21 cellular contexts compared by ENCODE assay signal in the genomic region with DNA sequence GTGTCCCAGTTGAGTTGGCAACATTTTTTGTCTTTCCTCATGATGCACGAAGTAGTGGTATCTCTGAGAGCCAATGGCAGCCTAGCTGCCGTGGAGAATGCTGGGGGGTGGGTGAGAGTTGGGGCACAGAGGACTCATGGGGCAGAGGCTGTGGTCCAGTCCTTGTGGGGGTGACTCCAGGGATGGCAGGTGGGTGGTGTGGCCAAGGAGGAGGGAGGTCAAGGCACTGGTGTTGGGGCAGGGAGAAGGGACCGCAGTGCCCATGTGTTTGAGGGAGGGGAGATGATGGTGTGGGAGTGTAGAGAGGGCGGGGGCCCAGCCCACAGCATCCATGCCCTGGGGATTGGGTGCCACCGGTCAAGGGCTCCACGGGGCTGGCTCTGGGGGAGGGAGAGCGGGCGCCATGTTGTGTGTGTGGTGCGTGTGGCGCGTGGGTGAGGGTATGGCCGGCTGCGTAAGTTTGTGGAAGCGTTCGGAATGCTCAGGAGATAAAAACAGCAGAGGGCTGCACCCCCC.
DNase-seq lines count a peak whose midpoint lies in the region; ATAC-seq and TF ChIP-seq lines count a peak whose summit lies in the region.
"Had no signal": no experiment of that assay in that cellular context is flagged by ENCODE, and none has a peak within 500 bp of the region (broad histone marks: within the 10 kb centered on the region; RNA-seq: fewer than 3 reads in every experiment).

No MANE protein-coding gene starts in this region.

- H3K4me3 ChIP-seq in left ventricle myocardium inferior (no peak overlapping the region), HEK293 (ENCODE audit: low read depth, low read length) (no peak overlapping the region), right cardiac atrium (ENCODE audit: low read length) (no peak overlapping the region), upper lobe of right lung (no peak overlapping the region), esophagus squamous epithelium (no peak overlapping the region)
- H3K4me3 ChIP-seq: GM12878, SJCRH30 had no signal

- intact Hi-C loops in Right ventricle myocardium superior (cut with DNase I), result no loop called here
- intact Hi-C loops in left ventricle myocardium inferior (cut with micrococcal nuclease), result no loop called here
- intact Hi-C loops in right cardiac atrium (cut with DNase I), result no loop called here
- intact Hi-C loops in upper lobe of right lung (cut with DNase I), result no loop called here
- intact Hi-C loops in esophagus squamous epithelium (cut with DNase I), result no loop called here

- H3K27ac ChIP-seq in left ventricle myocardium inferior (replicated peaks) (no peak overlapping the region), HEK293 (ENCODE audit: extremely low read depth, low read depth, low read length) (no peak overlapping the region), right cardiac atrium (ENCODE audit: low read length) (no peak overlapping the region), upper lobe of right lung (no peak overlapping the region), esophagus squamous epithelium (no peak overlapping the region)
- H3K27ac ChIP-seq: SJCRH30 had no signal

- H3K9me3 ChIP-seq in left ventricle myocardium inferior (replicated peaks) (peaks cover under 1% of the 10 kb centered on the region), HEK293 (ENCODE audit: control insufficient read depth, insufficient read depth, low read depth, low read length) (no peaks in the 10 kb centered on the region), right cardiac atrium (ENCODE audit: control insufficient read depth, low read length) (no peaks in the 10 kb centered on the region), upper lobe of right lung (no peaks in the 10 kb centered on the region), esophagus squamous epithelium (no peaks in the 10 kb centered on the region)
- H3K9me3 ChIP-seq: BE2C, SJCRH30 had no signal

- ATAC-seq in Right ventricle myocardium superior (ENCODE audit: poor library complexity), result no peak
- ATAC-seq in right cardiac atrium, result no peak
- no peak for ATAC-seq in upper lobe of right lung
- ATAC-seq: CD8-positive, alpha-beta T cell; GM12878 had no signal

- TF ChIP-seq POLR2A in esophagus squamous epithelium (IDR thresholded peaks at IDR 0.05), result no peak

- peak; percentile 22 for DNase-seq in Right ventricle myocardium superior
- no peak for DNase-seq in left ventricle myocardium inferior
- DNase-seq in right cardiac atrium, result peak in 2 of 3 donors; percentile 1 to 38
- peak; percentile 29 for DNase-seq in upper lobe of right lung
- DNase-seq in NCI-H146 treated with DMSO at 0.1 percent for 48 hours (lab: John Stamatoyannopoulos, UW; ENCODE audit: unreplicated experiment), result no peak
- no peak for DNase-seq in iPS-NIHi7 (ENCODE audit: extremely low spot score)
- no peak for DNase-seq in esophagus squamous epithelium (lab: John Stamatoyannopoulos, UW)
- DNase-seq: BE2C; CD8-positive, alpha-beta T cell; DMS53; EL; HFFc6; KG1; NCI-H1105 treated with DMSO at 0.1 percent for 48 hours; NCI-H187; NCI-H2107; NCI-H510A treated with DMSO at 0.1 percent for 48 hours; NCI-H82; SJCRH30 had no signal

- H3K4me1 ChIP-seq in left ventricle myocardium inferior (no peaks in the 10 kb centered on the region), HEK293 (ENCODE audit: control insufficient read depth, insufficient read depth, low read length) (no peaks in the 10 kb centered on the region), right cardiac atrium (ENCODE audit: control insufficient read depth, insufficient read depth, low read length) (no peaks in the 10 kb centered on the region), upper lobe of right lung (no peaks in the 10 kb centered on the region), esophagus squamous epithelium (no peaks in the 10 kb centered on the region)
- H3K4me1 ChIP-seq: BE2C, SJCRH30 had no signal

- POLR2A ChIA-PET in HEK293 (lab: Yijun Ruan, JAX), result no interaction called here

- no peak for TF ChIP-seq CTCF in left ventricle myocardium inferior (IDR thresholded peaks at IDR 0.05; ENCODE audit: borderline replicate concordance)
- no peak for TF ChIP-seq CTCF in HEK293 (tag by site-specific recombination; IDR thresholded peaks at IDR 0.05)
- no peak for TF ChIP-seq CTCF in upper lobe of right lung (IDR thresholded peaks at IDR 0.05)
- no peak for TF ChIP-seq CTCF in esophagus squamous epithelium (IDR thresholded peaks at IDR 0.05)

- H3K27me3 ChIP-seq in left ventricle myocardium inferior (ENCODE audit: low read depth), result peaks cover 3% of the 10 kb centered on the region
- H3K27me3 ChIP-seq in right cardiac atrium (ENCODE audit: control insufficient read depth, insufficient read depth), result no peaks in the 10 kb centered on the region
- no peaks in the 10 kb centered on the region for H3K27me3 ChIP-seq in upper lobe of right lung
- H3K27me3 ChIP-seq in esophagus squamous epithelium, result peaks cover 0 to 18% (median 0%) of the 10 kb centered on the region in 4 donors

- WGBS in right cardiac atrium, result 91% methylated on average over 15 of the region's 15 CpGs
- WGBS in esophagus squamous epithelium, 2 donors, result 93 to 95% methylated on average over 12 of the region's 15 CpGs

- CTCF ChIA-PET in HEK293 (lab: Yijun Ruan, JAX), result interaction anchor here (0.6 to 0.9 kb wide), 2 partner anchors 25 to 382 kb away, joined by 5 read pairs; no protein-coding TSS in a partner anchor

- H3K36me3 ChIP-seq in left ventricle myocardium inferior (no peaks in the 10 kb centered on the region), HEK293 (ENCODE audit: control insufficient read depth in 2 of 2, insufficient read depth in 1 of 2, low read length in 2 of 2) (peaks cover 0 to 3% of the 10 kb centered on the region in 2 experiments; a peak in 1 of 3 replicates), upper lobe of right lung (no peaks in the 10 kb centered on the region), esophagus squamous epithelium (peaks cover 0 to 8% (median 0%) of the 10 kb centered on the region in 3 donors)
- H3K36me3 ChIP-seq: BE2C, SJCRH30 had no signal

TF ChIP-seq in HEK293, 187 proteins besides CTCF, POLR2A, EP300 and RAD21:
- TF ChIP-seq ZFHX2 (tag by site-specific recombination; conservative IDR thresholded peaks at IDR 0.05) (peak; percentile 11; the same call in 1 of the 2 replicates), ZNF76 (tag by site-specific recombination; IDR thresholded peaks at IDR 0.05; ENCODE audit: borderline replicate concordance, low read depth) (no peak), ZNF112 (tag by site-specific recombination; IDR thresholded peaks at IDR 0.05) (no peak), ZNF555 (tag by site-specific recombination; conservative IDR thresholded peaks at IDR 0.05) (no peak), ZNF324 (tag by site-specific recombination; IDR thresholded peaks at IDR 0.05) (no peak), ZNF121 (tag by site-specific recombination; IDR thresholded peaks at IDR 0.05) (no peak), HOXC10 (CRISPR knock-in tag; IDR thresholded peaks at IDR 0.05) (no peak), ZNF768 (tag by site-specific recombination; IDR thresholded peaks at IDR 0.05) (no peak), ZNF623 (tag by site-specific recombination; IDR thresholded peaks at IDR 0.05) (no peak), ZBTB6 (tag by site-specific recombination; IDR thresholded peaks at IDR 0.05) (no peak), HOXD13 (CRISPR knock-in tag; IDR thresholded peaks at IDR 0.05; ENCODE audit: borderline replicate concordance) (no peak), EGR2 (tag by site-specific recombination; IDR thresholded peaks at IDR 0.05; ENCODE audit: low read depth) (peak; percentile 26; the same call in 1 of the 2 replicates), ZNF692 (tag by site-specific recombination; IDR thresholded peaks at IDR 0.05) (no peak)

Comparison
In these comparisons a context has a peak if more than half of its experiments do, and no peak if none do; other contexts are left out.
1. DNase-seq: peak in Right ventricle myocardium superior (single experiment), right cardiac atrium (2 of 3) and upper lobe of right lung (single experiment); none in left ventricle myocardium inferior (single experiment), NCI-H146 treated with DMSO at 0.1 percent for 48 hours (single experiment), iPS-NIHi7 (single experiment) and esophagus squamous epithelium (single experiment).